ENCODE assay signal across 3 cellular contexts in genomic region chr4:134665429-134665828, GRCh38.
"Had no signal": no experiment of that assay in that cellular context is flagged by ENCODE, and none has a peak within 500 bp of the region (broad histone marks: within the 10 kb centered on the region; RNA-seq: fewer than 3 reads in every experiment).

No MANE protein-coding gene starts in this region.

- ATAC-seq: K562 had no signal

- H3K4me3 ChIP-seq: K562 had no signal

- H3K27ac ChIP-seq: HL-60 had no signal

- DNase-seq: IMR-90 had no signal
